7 cellular contexts compared by ENCODE assay signal in genomic region chr12:63323942-63324341, GRCh38.
"Had no signal": no experiment of that assay in that cellular context is flagged by ENCODE, and none has a peak within 500 bp of the region (broad histone marks: within the 10 kb centered on the region; RNA-seq: fewer than 3 reads in every experiment).

No MANE protein-coding gene starts in this region.

- H3K36me3 Mint-ChIP-seq: IgD-negative memory B cell had no signal

- H3K9me3 Mint-ChIP-seq: GM23338, H9, HFFc6, IgD-negative memory B cell had no signal

- H3K4me3 Mint-ChIP-seq: GM23338, H9, HFFc6, IgD-negative memory B cell had no signal

- H3K27ac ChIP-seq: HL-60 had no signal

- H3K4me1 Mint-ChIP-seq: GM23338, IgD-negative memory B cell had no signal

- H2AFZ ChIP-seq: GM23338 had no signal

- DNase-seq: H9, HCEC 1CT, HFFc6, KBM-7 had no signal

- H3K27me3 Mint-ChIP-seq: IgD-negative memory B cell had no signal

- H3K4me3 ChIP-seq: GM23338 had no signal

- H3K27ac Mint-ChIP-seq: GM23338, H9, HFFc6, IgD-negative memory B cell had no signal

- H3K4me2 ChIP-seq: GM23338 had no signal
